32 cellular contexts compared by ENCODE assay signal in genomic region chr1:42774928-42775549, GRCh38. TPM values are rescaled to one million over a fixed set of nuclear protein-coding genes. Genes with fewer than 3 reads are reported as not detected.
A peak's percentile ranks its signal among the peaks of the same experiment; 100 is the strongest.
DNase-seq lines count a peak whose midpoint lies in the region; ATAC-seq and TF ChIP-seq lines count a peak whose summit lies in the region.
"Had no signal": no experiment of that assay in that cellular context is flagged by ENCODE, and none has a peak within 500 bp of the region (broad histone marks: within the 10 kb centered on the region; RNA-seq: fewer than 3 reads in every experiment).

No MANE protein-coding gene starts in this region.

- H3K27me3 Mint-ChIP-seq in activated naive CD8-positive, alpha-beta T cell = no peaks in the 10 kb centered on the region
- no peaks in the 10 kb centered on the region for H3K27me3 Mint-ChIP-seq in activated naive CD8-positive, alpha-beta T cell treated with anti-CD3 and anti-CD28 coated beads, Interleukin-2, amount 50 U/mL, for 24 hours
- H3K27me3 Mint-ChIP-seq in nephron progenitor cell (ENCODE audit: low read depth, poor library complexity) (no peaks in the 10 kb centered on the region), mesothelial cell of epicardium (ENCODE audit: low read depth) (no peaks in the 10 kb centered on the region)
- H3K27me3 Mint-ChIP-seq: CD4-positive, alpha-beta T cell had no signal

- no peak for TF ChIP-seq CTCF in right lobe of liver (IDR thresholded peaks at IDR 0.05)
- no peak for TF ChIP-seq CTCF in nephron progenitor cell (IDR thresholded peaks at IDR 0.05)
- TF ChIP-seq CTCF in mesothelial cell of epicardium (IDR thresholded peaks at IDR 0.05; ENCODE audit: unreplicated experiment) = no peak

- peaks cover 10% of the 10 kb centered on the region for H3K36me3 Mint-ChIP-seq in activated naive CD8-positive, alpha-beta T cell
- H3K36me3 Mint-ChIP-seq in activated naive CD8-positive, alpha-beta T cell treated with anti-CD3 and anti-CD28 coated beads, Interleukin-2, amount 50 U/mL, for 24 hours (ENCODE audit: low read depth) = peaks cover 54% of the 10 kb centered on the region
- H3K36me3 Mint-ChIP-seq in nephron progenitor cell (ENCODE audit: low read depth) = peaks cover 83% of the 10 kb centered on the region
- H3K36me3 Mint-ChIP-seq in mesothelial cell of epicardium = peaks cover 41% of the 10 kb centered on the region

- 24% methylated on average over 2 of the region's 5 CpGs for WGBS in right lobe of liver (ENCODE audit: insufficient coverage, low coverage, low lambda C conversion rate, missing lambda C conversion rate)

- no peaks in the 10 kb centered on the region for H3K27me3 ChIP-seq in right lobe of liver
- H3K27me3 ChIP-seq: BLaER1 treated with 17β-estradiol and CSF1 and Interleukin-3, amounts not matched to agents 10 nM and 100 nM; SJSA1 had no signal

- ATAC-seq in activated naive CD8-positive, alpha-beta T cell treated with anti-CD3 and anti-CD28 coated beads, Interleukin-2, amount 50 U/mL, for 24 hours = no peak
- peak in 3 of 4 donors; percentile 36 to 78 (median 38) for ATAC-seq in right lobe of liver
- ATAC-seq in GM19324 (IDR thresholded peaks at IDR 0.05; ENCODE audit: low FRiP score, unreplicated experiment) = no peak
- ATAC-seq: A549, Right ventricle myocardium inferior had no signal

- DNase-seq in activated naive CD8-positive, alpha-beta T cell treated with anti-CD3 and anti-CD28 coated beads, Interleukin-2, amount 50 U/mL, for 24 hours = no peak
- DNase-seq in caudate nucleus (lab: John Stamatoyannopoulos, UW) (peak in 2 of 61 donors; percentile 19 to 37), right lobe of liver (no peak), nephron progenitor cell (no peak), mesothelial cell of epicardium (ENCODE audit: low spot score in 2 of 2, unreplicated experiment in 2 of 2) (no peak)
- DNase-seq: AML-193; CD4-positive, alpha-beta T cell; COR-L47; DMS53; GM23248; H7; HFFc6; MM.1S; NCI-H1048; NCI-H1417; NCI-H1694; NCI-H2029 treated with DMSO at 0.1 percent for 48 hours; NCI-H446 treated with DMSO at 0.1 percent for 48 hours; NCI-H526; NCI-H82; NK-92 treated with Interleukin-12 subunit alpha and Interleukin-12 subunit beta, amount 100 ng/mL, for 24 hours; PC-9 had no signal

- H3K4me3 Mint-ChIP-seq in activated naive CD8-positive, alpha-beta T cell = no peak overlapping the region
- no peak overlapping the region for H3K4me3 Mint-ChIP-seq in activated naive CD8-positive, alpha-beta T cell treated with anti-CD3 and anti-CD28 coated beads, Interleukin-2, amount 50 U/mL, for 24 hours
- H3K4me3 Mint-ChIP-seq in nephron progenitor cell (no peak overlapping the region), mesothelial cell of epicardium (no peak overlapping the region)
- H3K4me3 Mint-ChIP-seq: CD4-positive, alpha-beta T cell; HFFc6 had no signal

- H3K4me3 ChIP-seq in right lobe of liver = no peak overlapping the region
- H3K4me3 ChIP-seq: A549; BLaER1 treated with 17β-estradiol and CSF1 and Interleukin-3, amounts not matched to agents 10 nM and 100 nM; GM23248; PC-9; SJSA1 had no signal

- intact Hi-C loops in right lobe of liver (cut with DNase I) = loop anchor here in 1 of 2 donors (5.0 to 10.0 kb wide), 2 partner anchors 137 to 300 kb away; no protein-coding TSS in a partner anchor

- H3K4me1 Mint-ChIP-seq in activated naive CD8-positive, alpha-beta T cell (ENCODE audit: low read depth) = peaks cover 28% of the 10 kb centered on the region
- peaks cover 26% of the 10 kb centered on the region for H3K4me1 Mint-ChIP-seq in activated naive CD8-positive, alpha-beta T cell treated with anti-CD3 and anti-CD28 coated beads, Interleukin-2, amount 50 U/mL, for 24 hours
- H3K4me1 Mint-ChIP-seq in nephron progenitor cell (peaks cover 12% of the 10 kb centered on the region), mesothelial cell of epicardium (peaks cover 3% of the 10 kb centered on the region)

- H3K9me3 Mint-ChIP-seq in activated naive CD8-positive, alpha-beta T cell (ENCODE audit: low read depth) = no peaks in the 10 kb centered on the region
- H3K9me3 Mint-ChIP-seq in activated naive CD8-positive, alpha-beta T cell treated with anti-CD3 and anti-CD28 coated beads, Interleukin-2, amount 50 U/mL, for 24 hours = no peaks in the 10 kb centered on the region
- H3K9me3 Mint-ChIP-seq in nephron progenitor cell = no peaks in the 10 kb centered on the region
- H3K9me3 Mint-ChIP-seq in mesothelial cell of epicardium = no peaks in the 10 kb centered on the region
- H3K9me3 Mint-ChIP-seq: CD4-positive, alpha-beta T cell; HFFc6 had no signal

- peaks cover 0 to 20% (median 0%) of the 10 kb centered on the region in 4 donors for H3K4me1 ChIP-seq in right lobe of liver
- H3K4me1 ChIP-seq: A549, SJSA1 had no signal

- peak overlapping the region; percentile 46 for H3K27ac Mint-ChIP-seq in activated naive CD8-positive, alpha-beta T cell
- H3K27ac Mint-ChIP-seq in activated naive CD8-positive, alpha-beta T cell treated with anti-CD3 and anti-CD28 coated beads, Interleukin-2, amount 50 U/mL, for 24 hours = no peak overlapping the region
- H3K27ac Mint-ChIP-seq in nephron progenitor cell = no peak overlapping the region
- no peak overlapping the region for H3K27ac Mint-ChIP-seq in mesothelial cell of epicardium
- H3K27ac Mint-ChIP-seq: CD4-positive, alpha-beta T cell; HFFc6 had no signal

- no peaks in the 10 kb centered on the region for H3K9me3 ChIP-seq in right lobe of liver
- H3K9me3 ChIP-seq: A549; BLaER1 treated with 17β-estradiol and CSF1 and Interleukin-3, amounts not matched to agents 10 nM and 100 nM; SJSA1 had no signal

- H3K27ac ChIP-seq in caudate nucleus (ENCODE audit: low read depth, low read length) = peak overlapping the region; percentile 18
- no peak overlapping the region for H3K27ac ChIP-seq in right lobe of liver
- H3K27ac ChIP-seq: A549; BLaER1 treated with 17β-estradiol and CSF1 and Interleukin-3, amounts not matched to agents 10 nM and 100 nM; GM23248; KMS-11; PC-9; SJSA1 had no signal

- no peak for TF ChIP-seq POLR2A in right lobe of liver (IDR thresholded peaks at IDR 0.05)

- peaks cover 0 to 44% (median 0%) of the 10 kb centered on the region in 4 donors for H3K36me3 ChIP-seq in right lobe of liver

RNA-seq across cellular contexts. Expression of gene C1orf50, which starts 8.0 kb away (rescaled TPM):
- 1 to 10 TPM; 4.7 to 6.4 (median 5.3) TPM for total RNA-seq in right lobe of liver
- total RNA-seq in mesothelial cell of epicardium = 6.5 to 10.4 TPM (median 7.4 TPM) in 3 replicates

RNA-seq across cellular contexts. Expression of gene P3H1, which starts 8.2 kb away (rescaled TPM):
- total RNA-seq in right lobe of liver (10 to 100 TPM; 19.7 to 25.3 (median 21.6) TPM), mesothelial cell of epicardium (104 to 123 TPM (median 105 TPM) in 3 replicates)

RNA-seq across cellular contexts. Expression of gene TMEM269, which starts 9.8 kb away (rescaled TPM):
- total RNA-seq in right lobe of liver = under 1 TPM in 1 of 6 experiments, not detected in 5; 0.07 TPM
- total RNA-seq in mesothelial cell of epicardium = 0.54 to 0.98 TPM (median 0.91 TPM) in 3 replicates
- total RNA-seq: Daoy, G401, GM23248, HFFc6, Right ventricle myocardium inferior, RPMI7951, SJSA1 had no signal

RNA-seq across cellular contexts. Expression of gene CLDN19, which starts 35.0 kb away (rescaled TPM):
- total RNA-seq in right lobe of liver (1 to 10 TPM in 1 of 6 experiments, not detected in 5; 1.0 TPM), mesothelial cell of epicardium (1.6 to 1.7 TPM (median 1.6 TPM) in 3 replicates)
- total RNA-seq: CD4-positive, alpha-beta T cell; Daoy; GM23248; HFFc6; PC-9; Right ventricle myocardium inferior; RPMI7951; SJSA1 had no signal

RNA-seq across cellular contexts. Expression of gene ERMAP, which starts 41.9 kb away (rescaled TPM):
- 10 to 100 TPM in 4 of 6 experiments, 1 to 10 TPM in 2; 6.6 to 16.2 (median 13.9) TPM for total RNA-seq in right lobe of liver
- 14.7 to 17.2 TPM (median 15.4 TPM) in 3 replicates for total RNA-seq in mesothelial cell of epicardium

Comparison
In these comparisons a context has a peak if more than half of its experiments do, and no peak if none do; other contexts are left out.
1. ATAC-seq: peak in right lobe of liver (3 of 4); none in activated naive CD8-positive, alpha-beta T cell treated with anti-CD3 and anti-CD28 coated beads, Interleukin-2, amount 50 U/mL, for 24 hours (single experiment) and GM19324 (single experiment).